In genomic region chr6:85404497-85405174, GRCh38 we compare ENCODE assay signal across 8 cellular contexts. TPM values are rescaled to one million over a fixed set of nuclear protein-coding genes. Genes with fewer than 3 reads are reported as not detected.
A peak's percentile ranks its signal among the peaks of the same experiment; 100 is the strongest.
DNase-seq lines count a peak whose midpoint lies in the region; ATAC-seq lines count a peak whose summit lies in the region.

No MANE protein-coding gene starts in this region.

- peak; percentile 7 for ATAC-seq in HG02763 (IDR thresholded peaks at IDR 0.05; ENCODE audit: unreplicated experiment)
- ATAC-seq in HG03039 (IDR thresholded peaks at IDR 0.05; ENCODE audit: unreplicated experiment), result no peak
- no peak for ATAC-seq in HG03196 (IDR thresholded peaks at IDR 0.05; ENCODE audit: unreplicated experiment)

- H3K27me3 Mint-ChIP-seq in CD4-positive, alpha-beta memory T cell, result peaks cover 0 to 1% of the 10 kb centered on the region in 2 donors

- 20% methylated on average over 9 of the region's 12 CpGs for WGBS in mesenchymal stem cell

- no peak overlapping the region for H3K27ac ChIP-seq in CD4-positive, alpha-beta memory T cell (ENCODE audit: low read depth, low read length)
- peak overlapping the region; percentile 98 for H3K27ac ChIP-seq in mesenchymal stem cell (ENCODE audit: low read length, poor library complexity, severe bottlenecking)

- no peaks in the 10 kb centered on the region for H3K4me1 ChIP-seq in CD4-positive, alpha-beta memory T cell (ENCODE audit: insufficient read depth, low read length)
- H3K4me1 ChIP-seq in adipocyte (ENCODE audit: control insufficient read depth, insufficient read depth, low read length) (peaks cover 47% of the 10 kb centered on the region), mesenchymal stem cell (ENCODE audit: control insufficient read depth, insufficient read depth, low read depth, low read length) (peaks cover 20% of the 10 kb centered on the region)

- H3K9ac ChIP-seq in adipocyte (ENCODE audit: low read length), result peak overlapping the region; percentile 61
- peak overlapping the region; percentile 81 for H3K9ac ChIP-seq in mesenchymal stem cell (ENCODE audit: low read length)

- peak overlapping the region in 1 of 8 donors; percentile 23 for H3K4me3 Mint-ChIP-seq in CD4-positive, alpha-beta memory T cell

- no peak overlapping the region for H3K4me3 ChIP-seq in CD4-positive, alpha-beta memory T cell (ENCODE audit: low read length in 2 of 2)
- H3K4me3 ChIP-seq in adipocyte (ENCODE audit: low read length) (peak overlapping the region; percentile 12), mesenchymal stem cell (ENCODE audit: insufficient read depth in 1 of 2, low read depth in 1 of 2, low read length in 2 of 2) (peak overlapping the region in 1 of 2 experiments; percentile 1)

- no peak overlapping the region for H3K23ac ChIP-seq in mesenchymal stem cell (ENCODE audit: low read length in 2 of 2)

- peak overlapping the region; percentile 43 for H3K4me2 ChIP-seq in mesenchymal stem cell (ENCODE audit: low read length, poor library complexity, severe bottlenecking)

- H3K79me1 ChIP-seq in mesenchymal stem cell (replicated peaks; ENCODE audit: low read length, poor library complexity, severe bottlenecking), result peaks cover 5% of the 10 kb centered on the region

- CTCF ChIA-PET in CD4-positive, alpha-beta memory T cell (lab: Charles Lee; ENCODE audit: partially characterized antibody), result interaction anchor here (1.5 to 1.6 kb wide), 2 partner anchors 50 to 78 kb away, joined by 3 read pairs; no protein-coding TSS in a partner anchor

- H3K4ac ChIP-seq in mesenchymal stem cell (ENCODE audit: low read depth in 1 of 2, low read length in 2 of 2), result peak overlapping the region; percentile 54 to 67

- peak overlapping the region; percentile 90 for H2BK5ac ChIP-seq in mesenchymal stem cell (ENCODE audit: low read depth, low read length, poor library complexity, severe bottlenecking)

- H3K18ac ChIP-seq in mesenchymal stem cell (ENCODE audit: low read depth in 1 of 2, low read length in 2 of 2), result peak overlapping the region; percentile 82 to 84

- peak overlapping the region; percentile 85 for H4K8ac ChIP-seq in mesenchymal stem cell (ENCODE audit: low read length)

- peak overlapping the region; percentile 70 for H4K91ac ChIP-seq in mesenchymal stem cell (ENCODE audit: low read length)

- peak overlapping the region; percentile 59 to 84 for H2BK12ac ChIP-seq in mesenchymal stem cell (ENCODE audit: low read length in 2 of 2)

- H2BK120ac ChIP-seq in mesenchymal stem cell (ENCODE audit: low read depth, low read length), result peak overlapping the region; percentile 71

- no peak for DNase-seq in CD4-positive, alpha-beta memory T cell
- DNase-seq in adipocyte (ENCODE audit: low read depth) (peak; percentile 91), mesenchymal stem cell (peak; percentile 80), cerebellar nuclear complex (lab: John Stamatoyannopoulos, UW) (no peak), NCI-H187 treated with DMSO at 0.1 percent for 48 hours (lab: John Stamatoyannopoulos, UW) (no peak)

- H3K27ac Mint-ChIP-seq in CD4-positive, alpha-beta memory T cell, result peak overlapping the region in 5 of 7 donors; percentile 14 to 62 (median 32)

- H3K9me3 ChIP-seq in CD4-positive, alpha-beta memory T cell (ENCODE audit: control insufficient read depth in 1 of 2, low read length in 2 of 2), result no peaks in the 10 kb centered on the region
- H3K9me3 ChIP-seq in adipocyte (ENCODE audit: control insufficient read depth, low read length) (no peaks in the 10 kb centered on the region), mesenchymal stem cell (ENCODE audit: control insufficient read depth, low read length) (no peaks in the 10 kb centered on the region)

- H3K14ac ChIP-seq in mesenchymal stem cell (ENCODE audit: low read length in 2 of 2), result no peak overlapping the region

- peaks cover 0 to 5% (median 0%) of the 10 kb centered on the region in 8 donors for H3K9me3 Mint-ChIP-seq in CD4-positive, alpha-beta memory T cell

- POLR2A ChIA-PET in CD4-positive, alpha-beta memory T cell (lab: Charles Lee; ENCODE audit: partially characterized antibody), result interaction anchor here (3.2 kb wide), 1 partner anchor 46 kb away, joined by 11 read pairs; the partner anchor contains the start of gene NT5E

- peak overlapping the region; percentile 10 for H2AFZ ChIP-seq in mesenchymal stem cell (ENCODE audit: low read depth, low read length)

- H3K27me3 ChIP-seq in CD4-positive, alpha-beta memory T cell (ENCODE audit: insufficient read depth, low read length), result no peaks in the 10 kb centered on the region
- no peaks in the 10 kb centered on the region for H3K27me3 ChIP-seq in adipocyte (replicated peaks; ENCODE audit: control insufficient read depth, insufficient read depth, low read length)
- H3K27me3 ChIP-seq in mesenchymal stem cell (ENCODE audit: control insufficient read depth in 1 of 2, insufficient read depth in 1 of 2, low read length in 2 of 2), result no peaks in the 10 kb centered on the region

- H3K36me3 ChIP-seq in CD4-positive, alpha-beta memory T cell (ENCODE audit: insufficient read depth, low read length), result no peaks in the 10 kb centered on the region
- H3K36me3 ChIP-seq in adipocyte (ENCODE audit: control insufficient read depth, insufficient read depth, low read length, severe bottlenecking) (no peaks in the 10 kb centered on the region), mesenchymal stem cell (ENCODE audit: control insufficient read depth in 1 of 2, insufficient read depth in 2 of 2, low read depth in 1 of 2, low read length in 2 of 2) (no peaks in the 10 kb centered on the region)

- no peaks in the 10 kb centered on the region for H3K36me3 Mint-ChIP-seq in CD4-positive, alpha-beta memory T cell

- peaks cover 0 to 29% (median 6%) of the 10 kb centered on the region in 4 donors for H3K4me1 Mint-ChIP-seq in CD4-positive, alpha-beta memory T cell

- H2BK15ac ChIP-seq in mesenchymal stem cell (ENCODE audit: low read depth, poor library complexity, severe bottlenecking), result no peak overlapping the region

- intact Hi-C loops in CD4-positive, alpha-beta memory T cell (cut with micrococcal nuclease), result no loop called here

- H2AK5ac ChIP-seq in mesenchymal stem cell (ENCODE audit: low read length, severe bottlenecking), result peak overlapping the region; percentile 85

RNA-seq across cellular contexts. Expression of gene NT5E, which starts 45.2 kb away (rescaled TPM):
- 1 to 10 TPM; 3.3 TPM for total RNA-seq in CD4-positive, alpha-beta memory T cell
- 10 to 100 TPM; 14.9 to 15.8 TPM for polyA plus RNA-seq in CD4-positive, alpha-beta memory T cell
- polyA plus RNA-seq in mesenchymal stem cell (2013, experiment 1 of 2), result 234 TPM
- 238 TPM for polyA plus RNA-seq in mesenchymal stem cell (2013, experiment 2 of 2)

Comparison
In these comparisons a context has a peak if more than half of its experiments do, and no peak if none do; other contexts are left out.
1. DNase-seq: peak in adipocyte (single experiment) and mesenchymal stem cell (single experiment); none in CD4-positive, alpha-beta memory T cell (0 of 5), cerebellar nuclear complex (0 of 2) and NCI-H187 treated with DMSO at 0.1 percent for 48 hours (single experiment).